22 cellular contexts compared by ENCODE assay signal in genomic region chr22:20458530-20459151, GRCh38. TPM values are rescaled to one million over a fixed set of nuclear protein-coding genes. Genes with fewer than 3 reads are reported as not detected.
A peak's percentile ranks its signal among the peaks of the same experiment; 100 is the strongest.
DNase-seq lines count a peak whose midpoint lies in the region; ATAC-seq and TF ChIP-seq lines count a peak whose summit lies in the region.
"Had no signal": no experiment of that assay in that cellular context is flagged by ENCODE, and none has a peak within 500 bp of the region (broad histone marks: within the 10 kb centered on the region; RNA-seq: fewer than 3 reads in every experiment).

No MANE protein-coding gene starts in this region.

- no peak for TF ChIP-seq POLR2A in spleen (IDR thresholded peaks at IDR 0.05)

- H3K27ac Mint-ChIP-seq in T-helper 2 cell treated with Interferon-gamma antibody and Interleukin-4, amounts not matched to agents 5 μg/mL and 100 μg/mL, for 36 hours = peak overlapping the region; percentile 31
- H3K27ac Mint-ChIP-seq in WTC11 (peak overlapping the region; percentile 75), nephron progenitor cell (peak overlapping the region; percentile 10), type B pancreatic cell (no peak overlapping the region), osteocyte (ENCODE audit: unreplicated experiment) (no peak overlapping the region)

- no peak for DNase-seq in T-helper 2 cell treated with Interferon-gamma antibody and Interleukin-4, amounts not matched to agents 5 μg/mL and 100 μg/mL, for 36 hours (ENCODE audit: low spot score)
- DNase-seq in T-helper 2 cell (no peak), WTC11 (ENCODE audit: low spot score) (no peak), nephron progenitor cell (no peak), spleen (peak; percentile 70), type B pancreatic cell (ENCODE audit: extremely low spot score, unreplicated experiment) (no peak), osteocyte (ENCODE audit: extremely low spot score, unreplicated experiment) (no peak)
- DNase-seq: CD8-positive, alpha-beta T cell; DMS153; IMR-90; NCI-H1105; NCI-H146; NCI-H2029; NCI-H226; NCI-H510A treated with DMSO at 0.1 percent for 48 hours; NCI-H748 treated with DMSO at 0.1 percent for 48 hours; PC-9; RPMI8226; SHP77 treated with DMSO at 0.1 percent for 48 hours had no signal

- TF ChIP-seq CTCF in WTC11 (IDR thresholded peaks at IDR 0.05) (no peak), nephron progenitor cell (IDR thresholded peaks at IDR 0.05) (no peak), spleen (IDR thresholded peaks at IDR 0.05 in 8 of 11, conservative IDR thresholded peaks at IDR 0.05 in 3 of 11) (no peak), type B pancreatic cell (conservative IDR thresholded peaks at IDR 0.05) (no peak), osteocyte (IDR thresholded peaks at IDR 0.05) (no peak)

- H3K9me3 Mint-ChIP-seq in T-helper 2 cell treated with Interferon-gamma antibody and Interleukin-4, amounts not matched to agents 5 μg/mL and 100 μg/mL, for 36 hours = no peaks in the 10 kb centered on the region
- H3K9me3 Mint-ChIP-seq in WTC11 = no peaks in the 10 kb centered on the region
- no peaks in the 10 kb centered on the region for H3K9me3 Mint-ChIP-seq in nephron progenitor cell
- H3K9me3 Mint-ChIP-seq in type B pancreatic cell = no peaks in the 10 kb centered on the region
- H3K9me3 Mint-ChIP-seq in osteocyte (ENCODE audit: unreplicated experiment) = no peaks in the 10 kb centered on the region
- H3K9me3 Mint-ChIP-seq: CD8-positive, alpha-beta T cell had no signal

- ATAC-seq in WTC11 = no peak
- ATAC-seq in HG02798 (IDR thresholded peaks at IDR 0.05; ENCODE audit: poor library complexity, unreplicated experiment) = no peak
- ATAC-seq: CD8-positive, alpha-beta T cell had no signal

- H3K4me3 Mint-ChIP-seq in T-helper 2 cell treated with Interferon-gamma antibody and Interleukin-4, amounts not matched to agents 5 μg/mL and 100 μg/mL, for 36 hours = no peak overlapping the region
- H3K4me3 Mint-ChIP-seq in WTC11 (no peak overlapping the region), nephron progenitor cell (no peak overlapping the region), type B pancreatic cell (no peak overlapping the region), osteocyte (ENCODE audit: unreplicated experiment) (no peak overlapping the region)
- H3K4me3 Mint-ChIP-seq: CD8-positive, alpha-beta T cell had no signal

- H3K27ac ChIP-seq in spleen = no peak overlapping the region
- H3K27ac ChIP-seq: 22Rv1; BLaER1 treated with 17β-estradiol and CSF1 and Interleukin-3, amounts not matched to agents 10 nM and 100 nM; PC-9 had no signal

- peaks cover 48% of the 10 kb centered on the region for H3K36me3 Mint-ChIP-seq in T-helper 2 cell treated with Interferon-gamma antibody and Interleukin-4, amounts not matched to agents 5 μg/mL and 100 μg/mL, for 36 hours (ENCODE audit: low read depth)
- H3K36me3 Mint-ChIP-seq in WTC11 (no peaks in the 10 kb centered on the region), nephron progenitor cell (ENCODE audit: low read depth) (peaks cover 21% of the 10 kb centered on the region), type B pancreatic cell (peaks cover 19% of the 10 kb centered on the region), osteocyte (ENCODE audit: unreplicated experiment) (peaks cover 17% of the 10 kb centered on the region)

- intact Hi-C loops in spleen (cut with DNase I; ENCODE audit: low total_unique reads) = loop anchor here (5.0 kb wide), 2 partner anchors 39 to 41 kb away; partner anchors contain the start of gene KLHL22

- peaks cover 37% of the 10 kb centered on the region for H3K4me1 Mint-ChIP-seq in T-helper 2 cell treated with Interferon-gamma antibody and Interleukin-4, amounts not matched to agents 5 μg/mL and 100 μg/mL, for 36 hours (ENCODE audit: low read depth)
- H3K4me1 Mint-ChIP-seq in WTC11 = peaks cover 25% of the 10 kb centered on the region
- H3K4me1 Mint-ChIP-seq in nephron progenitor cell = peaks cover 25% of the 10 kb centered on the region
- peaks cover 19% of the 10 kb centered on the region for H3K4me1 Mint-ChIP-seq in type B pancreatic cell (ENCODE audit: unreplicated experiment)
- H3K4me1 Mint-ChIP-seq in osteocyte (ENCODE audit: unreplicated experiment) = peaks cover 25% of the 10 kb centered on the region

- no peaks in the 10 kb centered on the region for H3K9me3 ChIP-seq in spleen
- H3K9me3 ChIP-seq: BLaER1 treated with 17β-estradiol and CSF1 and Interleukin-3, amounts not matched to agents 10 nM and 100 nM had no signal

- CTCF ChIA-PET in WTC11 (lab: Charles Lee) = interaction anchor here (0.7 to 1.0 kb wide), 2 partner anchors 20 to 40 kb away, joined by 4 to 7 read pairs; no protein-coding TSS in a partner anchor

- POLR2A ChIA-PET in WTC11 (lab: Charles Lee) = no interaction called here

- no peaks in the 10 kb centered on the region for H3K27me3 Mint-ChIP-seq in T-helper 2 cell treated with Interferon-gamma antibody and Interleukin-4, amounts not matched to agents 5 μg/mL and 100 μg/mL, for 36 hours (ENCODE audit: low read depth)
- H3K27me3 Mint-ChIP-seq in WTC11 (ENCODE audit: low read depth) (no peaks in the 10 kb centered on the region), nephron progenitor cell (ENCODE audit: low read depth, poor library complexity) (peaks cover 8% of the 10 kb centered on the region), type B pancreatic cell (no peaks in the 10 kb centered on the region), osteocyte (ENCODE audit: unreplicated experiment) (no peaks in the 10 kb centered on the region)

- WGBS in spleen, 5 donors = 82 to 92% (median 88%) methylated on average over 8 of the region's 8 CpGs

- peaks cover 9 to 63% (median 32%) of the 10 kb centered on the region in 6 donors for H3K4me1 ChIP-seq in spleen

- H3K27me3 ChIP-seq in spleen (replicated peaks in 1 of 7) = no peaks in the 10 kb centered on the region
- H3K27me3 ChIP-seq: BLaER1 treated with 17β-estradiol and CSF1 and Interleukin-3, amounts not matched to agents 10 nM and 100 nM had no signal

- H3K4me3 ChIP-seq in spleen = no peak overlapping the region
- H3K4me3 ChIP-seq: BLaER1 treated with 17β-estradiol and CSF1 and Interleukin-3, amounts not matched to agents 10 nM and 100 nM; PC-9 had no signal

- H3K36me3 ChIP-seq in spleen = peaks cover 0 to 54% (median 3%) of the 10 kb centered on the region in 6 donors

TF ChIP-seq in WTC11, 78 proteins besides CTCF, POLR2A, EP300 and RAD21:
- TF ChIP-seq GABPB1 (CRISPR knock-in tag; IDR thresholded peaks at IDR 0.05) = no peak
- TF ChIP-seq NFE2L1 (CRISPR knock-in tag; IDR thresholded peaks at IDR 0.05) = no peak
- TF ChIP-seq MAX (CRISPR knock-in tag; IDR thresholded peaks at IDR 0.05) = no peak
- no peak for TF ChIP-seq GTF2I (CRISPR knock-in tag; conservative IDR thresholded peaks at IDR 0.05)
- no peak for TF ChIP-seq ZNF317 (CRISPR knock-in tag; IDR thresholded peaks at IDR 0.05; ENCODE audit: borderline replicate concordance, low read depth)
- TF ChIP-seq JAZF1 (CRISPR knock-in tag; IDR thresholded peaks at IDR 0.05) = no peak
- no peak for TF ChIP-seq AFF4 (CRISPR knock-in tag; IDR thresholded peaks at IDR 0.05; ENCODE audit: borderline replicate concordance)
- no peak for TF ChIP-seq ETV6 (CRISPR knock-in tag; IDR thresholded peaks at IDR 0.05)
- no peak for TF ChIP-seq TCF7 (CRISPR knock-in tag; IDR thresholded peaks at IDR 0.05; ENCODE audit: low read depth)
- no peak for TF ChIP-seq NR1H2 (CRISPR knock-in tag; IDR thresholded peaks at IDR 0.05)
TF ChIP-seq in WTC11: peak in this region for 0.

RNA-seq across cellular contexts. Expression of gene SCARF2, which starts 21.0 kb away (rescaled TPM):
- total RNA-seq in WTC11 (2021) (17.4 to 26.3 TPM (median 17.5 TPM) in 3 replicates), spleen (10 to 100 TPM in 5 of 7 donors, 1 to 10 TPM in 2; 7.1 to 18.0 (median 10.6) TPM), type B pancreatic cell (ENCODE audit: low replicate concordance) (4.2 and 21.7 TPM in 2 replicates), osteocyte (48.4 and 50.8 TPM in 2 replicates)
- polyA plus RNA-seq in spleen = 1 to 10 TPM; 1.1 to 3.0 (median 1.2) TPM

RNA-seq across cellular contexts. Expression of gene KLHL22, which starts 37.0 kb away (rescaled TPM):
- total RNA-seq in WTC11 (2021) (9.9 to 15.7 TPM (median 12.1 TPM) in 3 replicates), spleen (10 to 100 TPM; 20.9 to 40.6 (median 36.0) TPM), type B pancreatic cell (ENCODE audit: low replicate concordance) (34.3 and 38.8 TPM in 2 replicates), osteocyte (44.7 and 46.3 TPM in 2 replicates)
- polyA plus RNA-seq in spleen = 10 to 100 TPM; 14.0 to 20.8 (median 15.4) TPM

RNA-seq across cellular contexts. Expression of gene MED15, which starts 48.8 kb away (rescaled TPM):
- total RNA-seq in WTC11 (2021) (60.9 to 67.7 TPM (median 62.6 TPM) in 3 replicates), spleen (100 to 1,000 TPM in 4 of 7 donors, 10 to 100 TPM in 3; 76.4 to 162 (median 118) TPM), type B pancreatic cell (ENCODE audit: low replicate concordance) (90.8 and 121 TPM in 2 replicates), osteocyte (104 TPM in 2 replicates)
- 10 to 100 TPM; 32.2 to 80.1 (median 78.3) TPM for polyA plus RNA-seq in spleen

Comparison
In these comparisons a context has a peak if more than half of its experiments do, and no peak if none do; other contexts are left out.
1. H3K27ac Mint-ChIP-seq: peak in T-helper 2 cell treated with Interferon-gamma antibody and Interleukin-4, amounts not matched to agents 5 μg/mL and 100 μg/mL, for 36 hours (single experiment), WTC11 (single experiment) and nephron progenitor cell (single experiment); none in type B pancreatic cell (single experiment) and osteocyte (single experiment).